10 cellular contexts compared by ENCODE assay signal in the genomic region with DNA sequence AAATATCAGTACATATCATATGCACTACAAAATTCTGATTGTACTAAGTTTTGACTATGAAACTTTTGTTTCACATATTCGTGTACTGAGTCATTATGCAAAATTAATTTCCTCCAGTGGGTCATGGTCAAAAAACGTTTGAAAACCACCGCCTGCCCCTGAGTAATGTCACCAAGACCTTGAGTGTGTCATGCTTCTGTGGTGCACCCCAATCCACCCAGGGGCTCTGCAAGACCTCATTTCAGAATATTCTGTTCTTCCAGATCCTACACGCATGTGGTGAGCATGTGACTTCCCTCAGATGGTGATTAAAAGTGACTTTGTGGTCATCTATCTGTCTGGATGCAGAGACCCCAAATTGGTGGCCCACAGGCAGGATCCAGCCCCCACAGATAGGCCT. TPM values are rescaled to one million over a fixed set of nuclear protein-coding genes. Genes with fewer than 3 reads are reported as not detected.
DNase-seq lines count a peak whose midpoint lies in the region; ATAC-seq and TF ChIP-seq lines count a peak whose summit lies in the region.
"Had no signal": no experiment of that assay in that cellular context is flagged by ENCODE, and none has a peak within 500 bp of the region (broad histone marks: within the 10 kb centered on the region; RNA-seq: fewer than 3 reads in every experiment).

No MANE protein-coding gene starts in this region.

- ATAC-seq in GM18520 (IDR thresholded peaks at IDR 0.05; ENCODE audit: unreplicated experiment) (peak; percentile 87), HG02623 (IDR thresholded peaks at IDR 0.05; ENCODE audit: unreplicated experiment) (peak; percentile 77), SK-N-SH treated with all-trans-retinoic acid at 6 μM for 48 hours (peak; percentile 67)

- H3K9me3 ChIP-seq in osteoblast (ENCODE audit: low read depth, low read length) = no peaks in the 10 kb centered on the region
- H3K9me3 ChIP-seq: ovary, SJCRH30 had no signal

- TF ChIP-seq CTCF in osteoblast (IDR thresholded peaks at IDR 0.05; ENCODE audit: extremely low read depth, low read depth, low read length) = no peak

- no peaks in the 10 kb centered on the region for H4K20me1 ChIP-seq in osteoblast (ENCODE audit: insufficient read depth, low read length)

- H3K36me3 ChIP-seq in osteoblast (ENCODE audit: insufficient read depth, low read length) = no peaks in the 10 kb centered on the region
- H3K36me3 ChIP-seq: ovary, SJCRH30 had no signal

- no peak overlapping the region for H2AFZ ChIP-seq in osteoblast (ENCODE audit: low read length)

- H3K27ac ChIP-seq in osteoblast (ENCODE audit: low read depth, low read length) = peak overlapping the region; percentile 97
- H3K27ac ChIP-seq: ovary, SJCRH30 had no signal

- H3K4me1 ChIP-seq in osteoblast (ENCODE audit: insufficient read depth, low read length) = peaks cover 42% of the 10 kb centered on the region
- H3K4me1 ChIP-seq: SJCRH30 had no signal

- H3K79me2 ChIP-seq in osteoblast (ENCODE audit: insufficient read depth, low read length) = peaks cover 13% of the 10 kb centered on the region

- H3K4me2 ChIP-seq in osteoblast (ENCODE audit: insufficient read depth, low read length) = peak overlapping the region; percentile 6

- DNase-seq in osteoblast (ENCODE audit: insufficient read length, low spot score, missing footprints) (peak; percentile 86), medulla oblongata (ENCODE audit: extremely low spot score) (no peak), NCI-H1105 treated with DMSO at 0.1 percent for 48 hours (lab: John Stamatoyannopoulos, UW) (no peak), cerebellar cortex (ENCODE audit: low spot score) (no peak)
- DNase-seq in effector CD8-positive, alpha-beta T cell (lab: John Stamatoyannopoulos, UW) = no peak
- DNase-seq: ovary, SJCRH30 had no signal

- H3K4me3 ChIP-seq in osteoblast (ENCODE audit: insufficient read depth, low read length) = no peak overlapping the region
- H3K4me3 ChIP-seq: ovary, SJCRH30 had no signal

- no peaks in the 10 kb centered on the region for H3K27me3 ChIP-seq in osteoblast (ENCODE audit: insufficient read depth, low read length)
- H3K27me3 ChIP-seq: ovary, SJCRH30 had no signal

TF ChIP-seq in SK-N-SH treated with all-trans-retinoic acid at 6 μM for 48 hours, 23 proteins besides CTCF, POLR2A, EP300 and RAD21:
- TF ChIP-seq OSR1 (CRISPR knock-in tag; IDR thresholded peaks at IDR 0.05) (no peak), ZNF565 (CRISPR knock-in tag; conservative IDR thresholded peaks at IDR 0.05; ENCODE audit: low read depth) (no peak), ZFP30 (CRISPR knock-in tag; IDR thresholded peaks at IDR 0.05) (no peak), TOX (CRISPR knock-in tag; IDR thresholded peaks at IDR 0.05; ENCODE audit: borderline replicate concordance) (no peak), TCF4 (CRISPR knock-in tag; IDR thresholded peaks at IDR 0.05; ENCODE audit: borderline replicate concordance) (no peak), PPARA (CRISPR knock-in tag; IDR thresholded peaks at IDR 0.05; ENCODE audit: borderline replicate concordance) (no peak), ZFP3 (CRISPR knock-in tag; IDR thresholded peaks at IDR 0.05) (no peak), CREB5 (CRISPR knock-in tag; IDR thresholded peaks at IDR 0.05; ENCODE audit: low read depth) (no peak), ZNF70 (CRISPR knock-in tag; IDR thresholded peaks at IDR 0.05) (no peak), ISL1 (CRISPR knock-in tag; IDR thresholded peaks at IDR 0.05) (no peak), SNAI2 (CRISPR knock-in tag; IDR thresholded peaks at IDR 0.05) (no peak), RARB (CRISPR knock-in tag; IDR thresholded peaks at IDR 0.05) (no peak), ESRRG (CRISPR knock-in tag; IDR thresholded peaks at IDR 0.05) (no peak)
- TF ChIP-seq, protein P1, sequence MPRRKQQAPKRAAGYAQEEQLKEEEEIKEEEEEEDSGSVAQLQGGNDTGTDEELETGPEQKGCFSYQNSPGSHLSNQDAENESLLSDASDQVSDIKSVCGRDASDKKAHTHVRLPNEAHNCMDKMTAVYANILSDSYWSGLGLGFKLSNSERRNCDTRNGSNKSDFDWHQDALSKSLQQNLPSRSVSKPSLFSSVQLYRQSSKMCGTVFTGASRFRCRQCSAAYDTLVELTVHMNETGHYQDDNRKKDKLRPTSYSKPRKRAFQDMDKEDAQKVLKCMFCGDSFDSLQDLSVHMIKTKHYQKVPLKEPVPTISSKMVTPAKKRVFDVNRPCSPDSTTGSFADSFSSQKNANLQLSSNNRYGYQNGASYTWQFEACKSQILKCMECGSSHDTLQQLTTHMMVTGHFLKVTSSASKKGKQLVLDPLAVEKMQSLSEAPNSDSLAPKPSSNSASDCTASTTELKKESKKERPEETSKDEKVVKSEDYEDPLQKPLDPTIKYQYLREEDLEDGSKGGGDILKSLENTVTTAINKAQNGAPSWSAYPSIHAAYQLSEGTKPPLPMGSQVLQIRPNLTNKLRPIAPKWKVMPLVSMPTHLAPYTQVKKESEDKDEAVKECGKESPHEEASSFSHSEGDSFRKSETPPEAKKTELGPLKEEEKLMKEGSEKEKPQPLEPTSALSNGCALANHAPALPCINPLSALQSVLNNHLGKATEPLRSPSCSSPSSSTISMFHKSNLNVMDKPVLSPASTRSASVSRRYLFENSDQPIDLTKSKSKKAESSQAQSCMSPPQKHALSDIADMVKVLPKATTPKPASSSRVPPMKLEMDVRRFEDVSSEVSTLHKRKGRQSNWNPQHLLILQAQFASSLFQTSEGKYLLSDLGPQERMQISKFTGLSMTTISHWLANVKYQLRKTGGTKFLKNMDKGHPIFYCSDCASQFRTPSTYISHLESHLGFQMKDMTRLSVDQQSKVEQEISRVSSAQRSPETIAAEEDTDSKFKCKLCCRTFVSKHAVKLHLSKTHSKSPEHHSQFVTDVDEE (CRISPR knock-in tag; IDR thresholded peaks at IDR 0.05) = no peak
- TF ChIP-seq, protein P2, sequence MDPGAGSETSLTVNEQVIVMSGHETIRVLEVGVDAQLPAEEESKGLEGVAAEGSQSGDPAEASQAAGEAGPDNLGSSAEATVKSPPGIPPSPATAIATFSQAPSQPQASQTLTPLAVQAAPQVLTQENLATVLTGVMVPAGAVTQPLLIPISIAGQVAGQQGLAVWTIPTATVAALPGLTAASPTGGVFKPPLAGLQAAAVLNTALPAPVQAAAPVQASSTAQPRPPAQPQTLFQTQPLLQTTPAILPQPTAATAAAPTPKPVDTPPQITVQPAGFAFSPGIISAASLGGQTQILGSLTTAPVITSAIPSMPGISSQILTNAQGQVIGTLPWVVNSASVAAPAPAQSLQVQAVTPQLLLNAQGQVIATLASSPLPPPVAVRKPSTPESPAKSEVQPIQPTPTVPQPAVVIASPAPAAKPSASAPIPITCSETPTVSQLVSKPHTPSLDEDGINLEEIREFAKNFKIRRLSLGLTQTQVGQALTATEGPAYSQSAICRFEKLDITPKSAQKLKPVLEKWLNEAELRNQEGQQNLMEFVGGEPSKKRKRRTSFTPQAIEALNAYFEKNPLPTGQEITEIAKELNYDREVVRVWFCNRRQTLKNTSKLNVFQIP (CRISPR knock-in tag; IDR thresholded peaks at IDR 0.05; ENCODE audit: borderline replicate concordance, low read depth) = no peak
- TF ChIP-seq, protein P3, sequence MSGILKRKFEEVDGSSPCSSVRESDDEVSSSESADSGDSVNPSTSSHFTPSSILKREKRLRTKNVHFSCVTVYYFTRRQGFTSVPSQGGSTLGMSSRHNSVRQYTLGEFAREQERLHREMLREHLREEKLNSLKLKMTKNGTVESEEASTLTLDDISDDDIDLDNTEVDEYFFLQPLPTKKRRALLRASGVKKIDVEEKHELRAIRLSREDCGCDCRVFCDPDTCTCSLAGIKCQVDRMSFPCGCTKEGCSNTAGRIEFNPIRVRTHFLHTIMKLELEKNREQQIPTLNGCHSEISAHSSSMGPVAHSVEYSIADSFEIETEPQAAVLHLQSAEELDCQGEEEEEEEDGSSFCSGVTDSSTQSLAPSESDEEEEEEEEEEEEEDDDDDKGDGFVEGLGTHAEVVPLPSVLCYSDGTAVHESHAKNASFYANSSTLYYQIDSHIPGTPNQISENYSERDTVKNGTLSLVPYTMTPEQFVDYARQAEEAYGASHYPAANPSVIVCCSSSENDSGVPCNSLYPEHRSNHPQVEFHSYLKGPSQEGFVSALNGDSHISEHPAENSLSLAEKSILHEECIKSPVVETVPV (CRISPR knock-in tag; IDR thresholded peaks at IDR 0.05) = no peak
TF ChIP-seq in SK-N-SH treated with all-trans-retinoic acid at 6 μM for 48 hours: peak in this region for 0.

RNA-seq across cellular contexts. Expression of gene ABLIM3, which starts 31.0 kb away (rescaled TPM):
- 5.8 and 7.4 TPM in 2 replicates for total RNA-seq in osteoblast
